Comparison of ENCODE assay signal across 8 cellular contexts in the genomic region with DNA sequence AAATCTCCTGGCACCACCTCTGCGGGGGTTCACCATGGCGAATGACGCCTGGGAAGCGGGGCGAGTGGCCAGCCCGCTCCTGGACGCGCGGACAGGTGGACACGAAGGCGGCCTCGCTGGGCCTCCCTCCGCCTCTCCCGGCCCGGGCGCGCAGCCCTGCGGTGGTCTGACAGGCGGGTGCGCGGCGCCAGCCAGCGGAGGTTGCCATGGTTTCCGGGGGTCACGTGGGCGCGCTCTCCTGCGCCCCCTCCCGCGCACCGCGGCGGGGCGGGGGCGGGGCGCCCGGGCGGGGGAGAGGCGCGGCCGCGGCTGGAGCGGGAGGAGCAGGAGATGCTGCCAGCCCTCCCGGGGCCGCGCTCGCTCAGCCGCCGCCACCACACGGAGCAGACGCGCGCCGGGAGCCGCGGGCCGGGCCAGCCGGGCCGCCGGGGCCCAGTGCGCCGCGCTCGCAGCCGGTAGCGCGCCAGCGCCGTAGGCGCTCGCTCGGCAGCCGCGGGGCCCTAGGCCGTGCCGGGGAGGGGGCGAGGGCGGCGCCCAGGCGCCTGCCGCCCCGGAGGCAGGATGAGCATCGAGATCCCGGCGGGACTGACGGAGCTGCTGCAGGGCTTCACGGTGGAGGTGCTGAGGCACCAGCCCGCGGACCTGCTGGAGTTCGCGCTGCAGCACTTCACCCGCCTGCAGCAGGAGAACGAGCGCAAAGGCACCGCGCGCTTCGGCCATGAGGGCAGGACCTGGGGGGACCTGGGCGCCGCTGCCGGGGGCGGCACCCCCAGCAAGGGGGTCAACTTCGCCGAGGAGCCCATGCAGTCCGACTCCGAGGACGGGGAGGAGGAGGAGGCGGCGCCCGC. TPM values are rescaled to one million over a fixed set of nuclear protein-coding genes. Genes with fewer than 3 reads are reported as not detected.
DNase-seq lines count a peak whose midpoint lies in the region; ATAC-seq and TF ChIP-seq lines count a peak whose summit lies in the region.

Gene PRKAR2B (plus strand): TSS at position 359 of the 848 bp plus-strand sequence. CDS start 203 bp downstream, at position 562.

- peak within 1 kb of the TSS; percentile 74 for H2AFZ ChIP-seq in osteoblast (ENCODE audit: low read length)

- H3K9me3 ChIP-seq in MG63, result no peaks in the 10 kb centered on the region
- H3K9me3 ChIP-seq in osteoblast (ENCODE audit: low read depth, low read length), result no peaks in the 10 kb centered on the region
- H3K9me3 ChIP-seq in testis, result no peaks in the 10 kb centered on the region

- peaks cover 13% of the 10 kb centered on the region for H3K4me1 ChIP-seq in osteoblast (ENCODE audit: insufficient read depth, low read length)
- peaks cover 22% of the 10 kb centered on the region for H3K4me1 ChIP-seq in testis

- no peaks in the 10 kb centered on the region for H3K36me3 Mint-ChIP-seq in activated naive CD4-positive, alpha-beta T cell treated with anti-CD3 and anti-CD28 coated beads, Interleukin-2, amount 50 U/mL, for 72 hours
- H3K36me3 Mint-ChIP-seq in glutamatergic neuron (ENCODE audit: unreplicated experiment), result peaks cover 5% of the 10 kb centered on the region

- H3K4me1 Mint-ChIP-seq in glutamatergic neuron (ENCODE audit: low read depth, unreplicated experiment), result peaks cover 4% of the 10 kb centered on the region

- no peaks in the 10 kb centered on the region for H3K36me3 ChIP-seq in MG63
- H3K36me3 ChIP-seq in osteoblast (ENCODE audit: insufficient read depth, low read length), result no peaks in the 10 kb centered on the region
- no peaks in the 10 kb centered on the region for H3K36me3 ChIP-seq in testis (ENCODE audit: low read depth, missing control alignments)

- H3K4me3 Mint-ChIP-seq in glutamatergic neuron (ENCODE audit: unreplicated experiment), result peak within 1 kb of the TSS; percentile 95

- DNase-seq in DMS79 treated with DMSO at 0.1 percent for 48 hours (lab: John Stamatoyannopoulos, UW) (peak; percentile 79), H4 (ENCODE audit: low spot score) (peak; percentile 56), MG63 (peak; percentile 38), SKM-1 (lab: John Stamatoyannopoulos, UW; ENCODE audit: unreplicated experiment) (peak; percentile 8), glutamatergic neuron (peak; percentile 90), osteoblast (ENCODE audit: insufficient read length, low spot score, missing footprints) (peak; percentile 95), testis (peak; percentile 91)
- DNase-seq in activated naive CD4-positive, alpha-beta T cell treated with anti-CD3 and anti-CD28 coated beads, Interleukin-2, amount 50 U/mL, for 72 hours (ENCODE audit: low spot score in 2 of 2), result peak; percentile 62 to 66

- TF ChIP-seq CTCF in glutamatergic neuron (IDR thresholded peaks at IDR 0.05; ENCODE audit: partially characterized antibody, unreplicated experiment) (no peak), osteoblast (IDR thresholded peaks at IDR 0.05; ENCODE audit: extremely low read depth, low read depth, low read length) (no peak), testis (IDR thresholded peaks at IDR 0.05) (peak in 1 of 3 experiments; percentile 26)

- ATAC-seq in activated naive CD4-positive, alpha-beta T cell treated with anti-CD3 and anti-CD28 coated beads, Interleukin-2, amount 50 U/mL, for 72 hours, result peak; percentile 91 to 92

- H3K4me3 ChIP-seq in MG63, result peak within 1 kb of the TSS; percentile 44
- peak within 1 kb of the TSS; percentile 69 for H3K4me3 ChIP-seq in osteoblast (ENCODE audit: insufficient read depth, low read length)
- H3K4me3 ChIP-seq in testis, result peak within 1 kb of the TSS; percentile 83 to 91

- H3K9me3 Mint-ChIP-seq in activated naive CD4-positive, alpha-beta T cell treated with anti-CD3 and anti-CD28 coated beads, Interleukin-2, amount 50 U/mL, for 72 hours, result no peaks in the 10 kb centered on the region
- H3K9me3 Mint-ChIP-seq in glutamatergic neuron (ENCODE audit: unreplicated experiment), result peaks cover 4% of the 10 kb centered on the region

- no peaks in the 10 kb centered on the region for H3K79me2 ChIP-seq in osteoblast (ENCODE audit: insufficient read depth, low read length)

- no peak for TF ChIP-seq POLR2A in testis (IDR thresholded peaks at IDR 0.05)

- 0 to 1% methylated on average over 7 to 21 of the region's 110 CpGs for WGBS in testis, 2 donors

- H3K27me3 ChIP-seq in MG63 (no peaks in the 10 kb centered on the region), osteoblast (ENCODE audit: insufficient read depth, low read length) (peaks cover 34% of the 10 kb centered on the region), testis (no peaks in the 10 kb centered on the region)

- peak within 1 kb of the TSS in 1 of 2 donors; percentile 92 for H3K27ac Mint-ChIP-seq in activated naive CD4-positive, alpha-beta T cell treated with anti-CD3 and anti-CD28 coated beads, Interleukin-2, amount 50 U/mL, for 72 hours
- peak within 1 kb of the TSS; percentile 79 for H3K27ac Mint-ChIP-seq in glutamatergic neuron (ENCODE audit: unreplicated experiment)

- intact Hi-C loops in testis (cut with DNase I; ENCODE audit: low total_unique reads), result no loop called here

- H4K20me1 ChIP-seq in osteoblast (ENCODE audit: insufficient read depth, low read length), result no peaks in the 10 kb centered on the region

- H3K4me2 ChIP-seq in osteoblast (ENCODE audit: insufficient read depth, low read length), result peak within 1 kb of the TSS; percentile 84

- peaks cover 5% of the 10 kb centered on the region for H3K27me3 Mint-ChIP-seq in glutamatergic neuron (ENCODE audit: unreplicated experiment)

- no peak within 1 kb of the TSS for H3K27ac ChIP-seq in osteoblast (ENCODE audit: low read depth, low read length)
- peak within 1 kb of the TSS; percentile 86 to 92 for H3K27ac ChIP-seq in testis

RNA-seq across cellular contexts. Expression of gene PRKAR2B, which starts in this region (rescaled TPM):
- total RNA-seq in H4 (2014; rRNA removed; shearing (Covaris generic)), result 9.5 and 13.1 TPM in 2 replicates
- total RNA-seq in MG63 (2014; rRNA removed; shearing (Covaris generic); ENCODE audit: low replicate concordance), result 0.44 and 1.3 TPM in 2 replicates
- 1 to 10 TPM in 1 of 2 donors, under 1 TPM in 1; 0.71 to 1.7 TPM for total RNA-seq in activated naive CD4-positive, alpha-beta T cell treated with anti-CD3 and anti-CD28 coated beads, Interleukin-2, amount 50 U/mL, for 72 hours
- total RNA-seq in glutamatergic neuron (ENCODE audit: unreplicated experiment), result 14.6 TPM
- 2.4 and 2.5 TPM in 2 replicates for total RNA-seq in osteoblast
- total RNA-seq in testis, result 10 to 100 TPM; 66.3 to 81.8 TPM
- polyA plus RNA-seq in testis (ENCODE audit: insufficient read depth, low read depth, low replicate concordance), result 51.7 TPM

Comparison
In these comparisons a context has a peak if more than half of its experiments do, and no peak if none do; other contexts are left out.
1. DNase-seq: peak in every context shown above with its lines; median percentile 95 in osteoblast; 91 in testis; 90 in glutamatergic neuron; 79 in DMS79 treated with DMSO at 0.1 percent for 48 hours; 64 in activated naive CD4-positive, alpha-beta T cell treated with anti-CD3 and anti-CD28 coated beads, Interleukin-2, amount 50 U/mL, for 72 hours; 56 in H4; 38 in MG63; 8 in SKM-1.